16 cellular contexts compared by ENCODE assay signal in the genomic region with DNA sequence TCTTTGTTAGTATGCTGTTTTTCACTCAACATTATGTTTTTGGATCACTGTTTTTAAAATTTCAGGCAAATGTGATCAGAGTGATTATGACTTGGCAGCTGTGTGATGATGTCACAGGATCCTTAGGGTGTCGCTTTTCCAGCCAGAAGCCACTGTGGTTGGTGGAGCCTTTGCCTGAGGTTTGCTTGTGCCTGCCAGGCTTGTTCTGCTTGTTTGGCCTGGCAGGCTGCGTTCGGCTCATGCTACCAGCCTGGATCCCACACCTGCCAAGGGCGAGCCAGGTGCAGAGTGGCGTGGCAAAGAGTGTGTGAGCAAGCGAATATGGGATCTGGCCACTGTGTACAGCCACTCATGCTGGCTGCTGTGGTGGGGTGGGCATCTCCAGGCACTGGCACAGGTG. TPM values are rescaled to one million over a fixed set of nuclear protein-coding genes. Genes with fewer than 3 reads are reported as not detected.
DNase-seq lines count a peak whose midpoint lies in the region; ATAC-seq, FAIRE-seq and TF ChIP-seq lines count a peak whose summit lies in the region.
"Had no signal": no experiment of that assay in that cellular context is flagged by ENCODE, and none has a peak within 500 bp of the region (broad histone marks: within the 10 kb centered on the region; RNA-seq: fewer than 3 reads in every experiment).

No MANE protein-coding gene starts in this region.

- no peak overlapping the region for H3K56ac ChIP-seq in H1 (replicated peaks; ENCODE audit: insufficient read length, low read depth, low read length)

- TF ChIP-seq POLR2A in H1 (IDR thresholded peaks at IDR 0.05; ENCODE audit: control extremely low read depth in 1 of 2, low read depth in 2 of 2, low read length in 2 of 2), result no peak
- TF ChIP-seq POLR2A in esophagus muscularis mucosa (IDR thresholded peaks at IDR 0.05; ENCODE audit: low read depth), result no peak

- POLR2A ChIA-PET in H1 (lab: Charles Lee; ENCODE audit: partially characterized antibody), result interaction anchor here (0.8 to 1.5 kb wide), 3 partner anchors 9 to 30 kb away, joined by 3 to 4 read pairs (median 3); no protein-coding TSS in a partner anchor

- no peak overlapping the region for H3K4me3 ChIP-seq in H1 (ENCODE audit: extremely low read depth in 1 of 4, insufficient read depth in 2 of 4, low read depth in 3 of 4, low read length in 4 of 4)
- no peak overlapping the region for H3K4me3 ChIP-seq in psoas muscle
- no peak overlapping the region for H3K4me3 ChIP-seq in esophagus muscularis mucosa

- TF ChIP-seq CTCF in H1 (IDR thresholded peaks at IDR 0.05; ENCODE audit: control extremely low read depth in 1 of 3, insufficient read depth in 1 of 3, low read depth in 1 of 3, low read length in 3 of 3) (no peak), psoas muscle (IDR thresholded peaks at IDR 0.05) (no peak), esophagus muscularis mucosa (IDR thresholded peaks at IDR 0.05) (no peak)

- CTCF ChIA-PET in H1 (lab: Charles Lee; ENCODE audit: partially characterized antibody), result interaction anchor here (0.6 to 2.0 kb wide), 3 partner anchors 36 to 153 kb away, joined by 3 to 4 read pairs (median 3); no protein-coding TSS in a partner anchor

- H2AK5ac ChIP-seq in H1 (ENCODE audit: low read depth, low read length), result no peak overlapping the region

- H4K91ac ChIP-seq in H1 (replicated peaks; ENCODE audit: insufficient read length, low read length), result no peak overlapping the region

- H3K4me1 ChIP-seq in H1 (replicated peaks in 1 of 4; ENCODE audit: control insufficient read depth in 3 of 4, insufficient read depth in 4 of 4, low read length in 3 of 4) (peaks cover 0 to 6% (median 3%) of the 10 kb centered on the region in 4 experiments; a peak in 4 of 7 replicates), psoas muscle (peaks cover 17% of the 10 kb centered on the region), esophagus muscularis mucosa (no peaks in the 10 kb centered on the region)

- H3K79me2 ChIP-seq in H1 (ENCODE audit: control insufficient read depth in 1 of 2, insufficient read depth in 2 of 2, low read length in 2 of 2), result peaks cover 0 to 2% of the 10 kb centered on the region in 2 experiments; a peak in 1 of 4 replicates

- H3K23ac ChIP-seq in H1 (ENCODE audit: insufficient read length), result no peak overlapping the region

- ATAC-seq in psoas muscle, result peak; percentile 37 to 76 (median 45)
- ATAC-seq: activated naive CD8-positive, alpha-beta T cell treated with anti-CD3 and anti-CD28 coated beads, Interleukin-2, amount 50 U/mL, for 24 hours; left cardiac atrium had no signal

- no peak overlapping the region for H3K18ac ChIP-seq in H1 (ENCODE audit: extremely low read depth, low read length)

- peaks cover 11% of the 10 kb centered on the region for H3K4me1 Mint-ChIP-seq in activated T-cell treated with anti-CD3 and anti-CD28 coated beads, Interleukin-2, amount 50 U/mL, for 24 hours (ENCODE audit: low read depth)

- no peak overlapping the region for H3K14ac ChIP-seq in H1 (ENCODE audit: insufficient read length)

- H3K4me3 Mint-ChIP-seq in activated T-cell treated with anti-CD3 and anti-CD28 coated beads, Interleukin-2, amount 50 U/mL, for 24 hours, result no peak overlapping the region
- H3K4me3 Mint-ChIP-seq: activated naive CD8-positive, alpha-beta T cell treated with anti-CD3 and anti-CD28 coated beads, Interleukin-2, amount 50 U/mL, for 24 hours; dendritic cell treated with granulocyte-macrophage colony-stimulating factor and Interleukin-4, amounts not matched to agents 40 ng/mL and 50 ng/mL, for 4 days had no signal

- no peak for FAIRE-seq in H1 (lab: Jason Lieb, UNC)
- FAIRE-seq: frontal cortex had no signal

- H3K36me3 ChIP-seq in H1 (ENCODE audit: control insufficient read depth in 2 of 4, insufficient read depth in 4 of 4, low read length in 3 of 4) (no peaks in the 10 kb centered on the region), psoas muscle (ENCODE audit: insufficient read depth in 1 of 2, low read depth in 1 of 2) (no peaks in the 10 kb centered on the region), esophagus muscularis mucosa (peaks cover 0 to 11% (median 0%) of the 10 kb centered on the region in 4 donors)

- no peaks in the 10 kb centered on the region for H3K9me3 Mint-ChIP-seq in activated T-cell treated with anti-CD3 and anti-CD28 coated beads, Interleukin-2, amount 50 U/mL, for 24 hours
- H3K9me3 Mint-ChIP-seq: activated naive CD8-positive, alpha-beta T cell treated with anti-CD3 and anti-CD28 coated beads, Interleukin-2, amount 50 U/mL, for 24 hours; dendritic cell treated with granulocyte-macrophage colony-stimulating factor and Interleukin-4, amounts not matched to agents 40 ng/mL and 50 ng/mL, for 4 days had no signal

- 0 out of 2 replicates have a peak overlapping the region, but pooled peaks have one; percentile 50 for H2BK12ac ChIP-seq in H1 (ENCODE audit: low read depth, low read length)

- no peak overlapping the region for H2BK15ac ChIP-seq in H1 (ENCODE audit: low read length)

- H3K79me1 ChIP-seq in H1 (ENCODE audit: low read depth, low read length), result peaks cover 5% of the 10 kb centered on the region; the same call in 1 of the 2 replicates

- no peak overlapping the region for H3K4me2 ChIP-seq in H1 (ENCODE audit: insufficient read depth in 1 of 2, low read depth in 2 of 2, low read length in 2 of 2)

- H3K27ac ChIP-seq in H1 (ENCODE audit: low read depth, low read length) (no peak overlapping the region), psoas muscle (peak overlapping the region; percentile 66), esophagus muscularis mucosa (replicated peaks in 1 of 4) (no peak overlapping the region)

- H3K36me3 Mint-ChIP-seq in activated T-cell treated with anti-CD3 and anti-CD28 coated beads, Interleukin-2, amount 50 U/mL, for 24 hours (ENCODE audit: low read depth), result peaks cover 59% of the 10 kb centered on the region

- no peak overlapping the region for H3K27ac Mint-ChIP-seq in activated T-cell treated with anti-CD3 and anti-CD28 coated beads, Interleukin-2, amount 50 U/mL, for 24 hours
- H3K27ac Mint-ChIP-seq: activated naive CD8-positive, alpha-beta T cell treated with anti-CD3 and anti-CD28 coated beads, Interleukin-2, amount 50 U/mL, for 24 hours; dendritic cell treated with granulocyte-macrophage colony-stimulating factor and Interleukin-4, amounts not matched to agents 40 ng/mL and 50 ng/mL, for 4 days had no signal

- H2BK5ac ChIP-seq in H1 (ENCODE audit: low read depth, low read length), result no peak overlapping the region

- no peak overlapping the region for H2BK120ac ChIP-seq in H1 (replicated peaks; ENCODE audit: low read depth, low read length)

- H2BK20ac ChIP-seq in H1 (ENCODE audit: low read length), result no peak overlapping the region

- H3K9ac ChIP-seq in H1 (replicated peaks in 1 of 4; ENCODE audit: extremely low read depth in 1 of 4, low read depth in 3 of 4, low read length in 3 of 4), result no peak overlapping the region

- H3K4ac ChIP-seq in H1 (replicated peaks; ENCODE audit: insufficient read length, low read depth, low read length), result no peak overlapping the region

- WGBS in H1 (ENCODE audit: extremely low coverage in 1 of 2, insufficient coverage in 1 of 2, insufficient read length in 1 of 2, insufficient replicate concordance in 2 of 2, low coverage in 1 of 2, low lambda C conversion rate in 2 of 2, missing lambda C conversion rate in 1 of 2), 2 experiments, result 96% methylated on average over 6 of the region's 6 CpGs; no CpG with 5 or more reads in 1 of the 2 experiments
- 36 to 50% (median 41%) methylated on average over 6 of the region's 6 CpGs for whole genome bisulfite sequencing in psoas muscle, 3 donors
- 100% methylated on average over 3 of the region's 6 CpGs for whole genome bisulfite sequencing in esophagus muscularis mucosa

- no peaks in the 10 kb centered on the region for H3K27me3 ChIP-seq in H1 (replicated peaks in 1 of 4; ENCODE audit: control insufficient read depth in 3 of 4, extremely low read depth in 1 of 4, insufficient read depth in 3 of 4, low read length in 3 of 4)
- H3K27me3 ChIP-seq in psoas muscle (ENCODE audit: insufficient read depth in 3 of 3, low read length in 2 of 3), result no peaks in the 10 kb centered on the region
- H3K27me3 ChIP-seq in esophagus muscularis mucosa, result no peaks in the 10 kb centered on the region

- no peak for TF ChIP-seq RAD21 in H1 (IDR thresholded peaks at IDR 0.05 in 1 of 2, conservative IDR thresholded peaks at IDR 0.05 in 1 of 2; ENCODE audit: low read depth in 2 of 2, low read length in 2 of 2)

- H2AFZ ChIP-seq in H1 (ENCODE audit: low read length), result no peak overlapping the region

- peaks cover 0 to 4% of the 10 kb centered on the region in 2 experiments for H4K20me1 ChIP-seq in H1 (replicated peaks in 1 of 2; ENCODE audit: control insufficient read depth in 1 of 2, insufficient read depth in 2 of 2, low read length in 2 of 2)

- H3K27me3 Mint-ChIP-seq in activated T-cell treated with anti-CD3 and anti-CD28 coated beads, Interleukin-2, amount 50 U/mL, for 24 hours, result no peaks in the 10 kb centered on the region
- H3K27me3 Mint-ChIP-seq: activated naive CD8-positive, alpha-beta T cell treated with anti-CD3 and anti-CD28 coated beads, Interleukin-2, amount 50 U/mL, for 24 hours; dendritic cell treated with granulocyte-macrophage colony-stimulating factor and Interleukin-4, amounts not matched to agents 40 ng/mL and 50 ng/mL, for 4 days had no signal

- H4K5ac ChIP-seq in H1 (ENCODE audit: insufficient read length, low read depth, low read length), result no peak overlapping the region

- DNase-seq in DMS53 (lab: John Stamatoyannopoulos, UW) (peak; percentile 97), NCI-H2107 treated with DMSO at 0.1 percent for 48 hours (lab: John Stamatoyannopoulos, UW; ENCODE audit: unreplicated experiment) (peak; percentile 48), H1 (ENCODE audit: low read depth in 1 of 2, low spot score in 2 of 2) (no peak), psoas muscle (peak in 1 of 2 donors; percentile 19), esophagus muscularis mucosa (ENCODE audit: extremely low spot score) (no peak), T-helper 2 cell (no peak)
- DNase-seq in activated CD4-positive, alpha-beta T cell treated with anti-CD3 and anti-CD28 coated beads for 48 hours, result no peak
- DNase-seq in activated T-cell treated with anti-CD3 and anti-CD28 coated beads, Interleukin-2, amount 50 U/mL, for 24 hours, result no peak
- DNase-seq: activated CD8-positive, alpha-beta memory T cell treated with anti-CD3 and anti-CD28 coated beads, Interleukin-2, amount 50 U/mL, for 4 hours; activated naive CD8-positive, alpha-beta T cell treated with anti-CD3 and anti-CD28 coated beads, Interleukin-2, amount 50 U/mL, for 24 hours; left cardiac atrium; occipital lobe; stimulated activated CD4-positive, alpha-beta T cell treated with anti-CD3 and anti-CD28 coated beads, Interleukin-15, amount 100 ng/mL, for 24 hours; stimulated activated CD8-positive, alpha-beta memory T cell treated with anti-CD3 and anti-CD28 coated beads, Interleukin-4, amount 100 ng/mL, for 48 hours had no signal

- TF ChIP-seq EP300 in H1 (IDR thresholded peaks at IDR 0.05; ENCODE audit: borderline replicate concordance in 1 of 2, low read depth in 2 of 2, low read length in 2 of 2) (no peak), esophagus muscularis mucosa (IDR thresholded peaks at IDR 0.05) (no peak)

- no peak overlapping the region for H4K8ac ChIP-seq in H1 (ENCODE audit: extremely low read depth, insufficient read depth, low read length)

- H3K23me2 ChIP-seq in H1 (ENCODE audit: low read depth, low read length), result no peaks in the 10 kb centered on the region

- intact Hi-C loops in psoas muscle (cut with DNase I), result loop anchor here in 1 of 2 donors (5.0 kb wide), 1 partner anchor 34 kb away; no protein-coding TSS in a partner anchor
- intact Hi-C loops in esophagus muscularis mucosa (cut with DNase I), result no loop called here

- H3K9me3 ChIP-seq in H1 (ENCODE audit: insufficient read depth in 2 of 2, low read depth in 1 of 2, low read length in 1 of 2) (no peaks in the 10 kb centered on the region), psoas muscle (no peaks in the 10 kb centered on the region), esophagus muscularis mucosa (no peaks in the 10 kb centered on the region)

RNA-seq across cellular contexts. Expression of a gene that starts 55.7 kb away (rescaled TPM):
- total RNA-seq in H1 (2021; fragmentation: NEBNext Ultra II Directional; extraction: Animal tissue kit (Norgen Biotek cat#: 25700)), result 39.8 and 42.4 TPM in 2 replicates
- polyA plus RNA-seq in H1 (2011; rRNA removed), result 6.7 and 12.3 TPM in 2 replicates
- polyA plus RNA-seq in H1 (2011; cell fraction: cytosol; rRNA removed), result 16.1 TPM
- 6.3 TPM for polyA plus RNA-seq in H1 (2011; cell fraction: nucleus; rRNA removed)
- 21.7 to 24.9 TPM (median 23.2 TPM) in 4 replicates for polyA plus RNA-seq in H1 (2012, experiment 1 of 2)
- 3.2 TPM for polyA plus RNA-seq in H1 (2012, experiment 2 of 2)
- polyA plus RNA-seq in H1 (2013, experiment 1 of 2), result 24.0 TPM
- 25.5 TPM for polyA plus RNA-seq in H1 (2013, experiment 2 of 2)
- polyA minus RNA-seq in H1 (2011; rRNA and poly(A)+ RNA removed), result 12.9 and 17.9 TPM in 2 replicates
- 14.6 TPM for polyA minus RNA-seq in H1 (2011; cell fraction: cytosol; rRNA and poly(A)+ RNA removed)
- polyA minus RNA-seq in H1 (2011; cell fraction: nucleus; rRNA and poly(A)+ RNA removed), result 30.2 TPM
- total RNA-seq in psoas muscle, result 10 to 100 TPM; 19.3 to 32.3 (median 25.6) TPM
- 10 to 100 TPM; 17.8 to 28.6 (median 22.0) TPM for polyA plus RNA-seq in psoas muscle
- 10 to 100 TPM; 20.2 to 23.3 (median 21.2) TPM for total RNA-seq in esophagus muscularis mucosa

RNA-seq across cellular contexts. Expression of a gene that starts 56.1 kb away (rescaled TPM):
- total RNA-seq in H1 (2021; fragmentation: NEBNext Ultra II Directional; extraction: Animal tissue kit (Norgen Biotek cat#: 25700)), result 38.9 and 41.5 TPM in 2 replicates
- polyA plus RNA-seq in H1 (2011; rRNA removed) (15.3 and 23.9 TPM in 2 replicates), psoas muscle (10 to 100 TPM in 2 of 3 donors, 1 to 10 TPM in 1; 9.5 to 26.9 (median 14.5) TPM)
- polyA plus RNA-seq in H1 (2011; cell fraction: cytosol; rRNA removed), result 28.4 TPM
- polyA plus RNA-seq in H1 (2011; cell fraction: nucleus; rRNA removed), result 11.6 TPM
- 21.7 to 40.7 TPM (median 27.8 TPM) in 4 replicates for polyA plus RNA-seq in H1 (2012, experiment 1 of 2)
- 2.5 TPM for polyA plus RNA-seq in H1 (2012, experiment 2 of 2)
- polyA plus RNA-seq in H1 (2013, experiment 1 of 2), result 23.0 TPM
- polyA plus RNA-seq in H1 (2013, experiment 2 of 2), result 23.0 TPM
- 41.5 and 54.9 TPM in 2 replicates for polyA minus RNA-seq in H1 (2011; rRNA and poly(A)+ RNA removed)
- polyA minus RNA-seq in H1 (2011; cell fraction: cytosol; rRNA and poly(A)+ RNA removed), result 27.5 TPM
- polyA minus RNA-seq in H1 (2011; cell fraction: nucleus; rRNA and poly(A)+ RNA removed), result 32.2 TPM
- total RNA-seq in psoas muscle (10 to 100 TPM; 19.6 to 25.6 (median 20.9) TPM), esophagus muscularis mucosa (10 to 100 TPM; 26.5 to 36.4 (median 31.4) TPM)

Comparison
In these comparisons a context has a peak if more than half of its experiments do, and no peak if none do; other contexts are left out.
1. DNase-seq: peak in DMS53 (single experiment) and NCI-H2107 treated with DMSO at 0.1 percent for 48 hours (single experiment); none in H1 (0 of 2), activated CD4-positive, alpha-beta T cell treated with anti-CD3 and anti-CD28 coated beads for 48 hours (single experiment), esophagus muscularis mucosa (single experiment), activated T-cell treated with anti-CD3 and anti-CD28 coated beads, Interleukin-2, amount 50 U/mL, for 24 hours (single experiment) and T-helper 2 cell (0 of 5).